Comparison of ENCODE assay signal across 9 cellular contexts in genomic region chr12:7091660-7092228, GRCh38. TPM values are rescaled to one million over a fixed set of nuclear protein-coding genes. Genes with fewer than 3 reads are reported as not detected.
A peak's percentile ranks its signal among the peaks of the same experiment; 100 is the strongest.
DNase-seq lines count a peak whose midpoint lies in the region; ATAC-seq, FAIRE-seq and TF ChIP-seq lines count a peak whose summit lies in the region.
"Had no signal": no experiment of that assay in that cellular context is flagged by ENCODE, and none has a peak within 500 bp of the region (broad histone marks: within the 10 kb centered on the region; RNA-seq: fewer than 3 reads in every experiment).

No MANE protein-coding gene starts in this region.

- peak; percentile 26 for FAIRE-seq in HTR-8/SVneo (lab: Jason Lieb, UNC)
- FAIRE-seq in astrocyte (lab: Jason Lieb, UNC): no peak

- DNase-seq in HTR-8/SVneo (ENCODE audit: insufficient read length, low spot score) (no peak), astrocyte (ENCODE audit: low read depth) (no peak), left lung (peak in 1 of 2 donors; percentile 41), ecto neural progenitor cell (ENCODE audit: low spot score) (no peak), KBM-7 (no peak)

- H3K4me3 ChIP-seq in astrocyte (ENCODE audit: insufficient read depth, low read depth, low read length) (peak overlapping the region; percentile 56), left lung (peak overlapping the region; percentile 28 to 50), subcutaneous abdominal adipose tissue (ENCODE audit: low read depth in 1 of 5, low read length in 5 of 5) (peak overlapping the region; percentile 67 to 80 (median 73))

- intact Hi-C loops in left lung (cut with DNase I): loop anchor here in 1 of 2 donors (10.0 kb wide), 1 partner anchor 167 kb away; the partner anchor contains the start of gene ATN1

- H3K36me3 ChIP-seq in astrocyte (ENCODE audit: insufficient read depth, low read length) (no peaks in the 10 kb centered on the region), left lung (peaks cover 0 to 33% of the 10 kb centered on the region in 2 donors), subcutaneous abdominal adipose tissue (ENCODE audit: control insufficient read depth in 5 of 5, insufficient read depth in 5 of 5, low read length in 5 of 5) (peaks cover 0 to 17% (median 17%) of the 10 kb centered on the region in 5 donors)

- H3K27ac ChIP-seq in astrocyte (ENCODE audit: low read depth, low read length): no peak overlapping the region
- peak overlapping the region; percentile 47 to 77 for H3K27ac ChIP-seq in left lung
- H3K27ac ChIP-seq in subcutaneous abdominal adipose tissue (ENCODE audit: low read depth, low read length): peak overlapping the region; percentile 88

- TF ChIP-seq CTCF in astrocyte (IDR thresholded peaks at IDR 0.05; ENCODE audit: insufficient read depth, low read depth, low read length) (no peak), left lung (IDR thresholded peaks at IDR 0.05) (no peak)

- H3K4me1 ChIP-seq in astrocyte (ENCODE audit: insufficient read depth, low read length): peaks cover 5% of the 10 kb centered on the region
- peaks cover 0 to 20% of the 10 kb centered on the region in 2 donors for H3K4me1 ChIP-seq in left lung
- H3K4me1 ChIP-seq in subcutaneous abdominal adipose tissue (ENCODE audit: control insufficient read depth in 5 of 5, insufficient read depth in 5 of 5, low read length in 5 of 5): peaks cover 5 to 41% (median 32%) of the 10 kb centered on the region in 5 donors

- H3K9me3 Mint-ChIP-seq in astrocyte (ENCODE audit: unreplicated experiment): peaks cover 2% of the 10 kb centered on the region

- ATAC-seq in left lung: peak; percentile 46
- ATAC-seq in GM18498 (IDR thresholded peaks at IDR 0.05; ENCODE audit: unreplicated experiment): no peak
- ATAC-seq in HG03097 (IDR thresholded peaks at IDR 0.05; ENCODE audit: low FRiP score, unreplicated experiment): no peak

- peaks cover 2% of the 10 kb centered on the region for H3K36me3 Mint-ChIP-seq in astrocyte (ENCODE audit: low read depth, unreplicated experiment)

- H3K9ac ChIP-seq in astrocyte (ENCODE audit: low read length) (peak overlapping the region; percentile 73), subcutaneous abdominal adipose tissue (ENCODE audit: low read length in 5 of 5) (peak overlapping the region; percentile 29 to 73 (median 62))

- in situ Hi-C loops in KBM-7 (cut with MboI; ENCODE audit: low pct_unique_long_range_greater_than_20kb, low sequenced_read_pairs): no loop called here

- H3K27me3 ChIP-seq in astrocyte (ENCODE audit: insufficient read depth, low read length) (peaks cover 9% of the 10 kb centered on the region), left lung (no peaks in the 10 kb centered on the region), subcutaneous abdominal adipose tissue (ENCODE audit: control insufficient read depth in 5 of 5, insufficient read depth in 4 of 5, low read length in 5 of 5) (peaks cover 0 to 6% (median 0%) of the 10 kb centered on the region in 5 donors)

- peaks cover 35% of the 10 kb centered on the region for H3K27me3 Mint-ChIP-seq in astrocyte (ENCODE audit: low read depth, unreplicated experiment)

- H2AFZ ChIP-seq in astrocyte (ENCODE audit: low read depth, low read length): peak overlapping the region; percentile 93

- peak overlapping the region; percentile 86 for H3K4me2 ChIP-seq in astrocyte (ENCODE audit: low read length)

- no peaks in the 10 kb centered on the region for H4K20me1 ChIP-seq in astrocyte (ENCODE audit: insufficient read depth, low read length)

- H3K9me3 ChIP-seq in astrocyte (ENCODE audit: insufficient read depth, low read depth, low read length) (no peaks in the 10 kb centered on the region), left lung (no peaks in the 10 kb centered on the region), subcutaneous abdominal adipose tissue (ENCODE audit: control insufficient read depth in 5 of 5, low read length in 5 of 5) (no peaks in the 10 kb centered on the region)

- H3K79me2 ChIP-seq in astrocyte (ENCODE audit: insufficient read depth, low read length): no peaks in the 10 kb centered on the region

- peak overlapping the region; percentile 40 for H3K4me3 Mint-ChIP-seq in astrocyte (ENCODE audit: unreplicated experiment)

- no peaks in the 10 kb centered on the region for H3K4me1 Mint-ChIP-seq in astrocyte (ENCODE audit: low read depth, unreplicated experiment)

- no peak overlapping the region for H3K27ac Mint-ChIP-seq in astrocyte (ENCODE audit: unreplicated experiment)

RNA-seq across cellular contexts. Expression of gene C1R, which starts 0.5 kb away (rescaled TPM):
- total RNA-seq in astrocyte: 0.86 and 1.6 TPM in 2 replicates
- total RNA-seq in left lung: 100 to 1,000 TPM; 403 to 693 TPM

RNA-seq across cellular contexts. Expression of gene C1RL, which starts 17.3 kb away (rescaled TPM):
- total RNA-seq in astrocyte: 11.0 and 12.1 TPM in 2 replicates
- total RNA-seq in left lung: 10 to 100 TPM; 65.9 to 72.7 TPM

RNA-seq across cellular contexts. Expression of gene C1S, which starts 31.2 kb away (rescaled TPM):
- total RNA-seq in astrocyte: 5.2 and 6.2 TPM in 2 replicates
- 100 to 1,000 TPM; 302 to 326 TPM for total RNA-seq in left lung

RNA-seq across cellular contexts. Expression of gene RBP5, which starts 36.9 kb away (rescaled TPM):
- total RNA-seq in astrocyte (not detected in 2 replicates), left lung (1 to 10 TPM; 1.2 to 2.3 TPM)
- total RNA-seq: pulmonary artery endothelial cell had no signal

RNA-seq across cellular contexts. Expression of gene CLSTN3, which starts 38.4 kb away (rescaled TPM):
- total RNA-seq in astrocyte: 26.7 and 29.6 TPM in 2 replicates
- total RNA-seq in left lung: 10 to 100 TPM; 30.3 to 45.8 TPM

Comparison
In these comparisons a context has a peak if more than half of its experiments do, and no peak if none do; other contexts are left out.
1. RNA of gene C1R, which starts 0.5 kb away (total RNA-seq): 403 to 693 TPM in left lung; 0.86 to 1.6 TPM in astrocyte; every median in the first group is over 100 times any median in the second.
2. RNA of gene C1S, which starts 31.2 kb away (total RNA-seq): 302 to 326 TPM in left lung; 5.2 to 6.2 TPM in astrocyte; every median in the first group is over 10 times any median in the second.
3. Peak in every context shown above with its lines, with median percentiles within 50 percentile points of each other: H3K4me3 ChIP-seq.